In genomic region chr12:85831327-85831990, GRCh38 we compare ENCODE assay signal across 28 cellular contexts. TPM values are rescaled to one million over a fixed set of nuclear protein-coding genes. Genes with fewer than 3 reads are reported as not detected.
"Had no signal": no experiment of that assay in that cellular context is flagged by ENCODE, and none has a peak within 500 bp of the region (broad histone marks: within the 10 kb centered on the region; RNA-seq: fewer than 3 reads in every experiment).

No MANE protein-coding gene starts in this region.

- H3K27me3 ChIP-seq: cardiac muscle cell, esophagus muscularis mucosa, gastroesophageal sphincter, right lobe of liver, stomach, transverse colon, uterus had no signal

- DNase-seq: activated CD4-positive, alpha-beta T cell treated with anti-CD3 and anti-CD28 coated beads, Interleukin-2, amount 10 ng/mL, durations not matched to agents 7 days and 5 days; activated CD4-positive, CD25-positive, alpha-beta regulatory T cell treated with anti-CD3 and anti-CD28 coated beads, Interleukin-2, amount 50 U/mL, for 72 hours; activated CD8-positive, alpha-beta memory T cell treated with anti-CD3 and anti-CD28 coated beads, Interleukin-2, amount 10 ng/mL, durations not matched to agents 7 days and 5 days; activated CD8-positive, alpha-beta T cell treated with anti-CD3 and anti-CD28 coated beads for 36 hours; activated effector memory CD4-positive, alpha-beta T cell treated with anti-CD3 and anti-CD28 coated beads, Interleukin-2, amount 50 U/mL, for 16 hours; activated naive CD4-positive, alpha-beta T cell treated with anti-CD3 and anti-CD28 coated beads, Interleukin-2, amount 10 ng/mL, durations not matched to agents 7 days and 5 days; activated T-cell treated with anti-CD3 and anti-CD28 coated beads for 4 hours; effector memory CD4-positive, alpha-beta T cell; head of caudate nucleus; hypothalamus; left colon; natural killer cell; right lobe of liver; stimulated activated CD4-positive, alpha-beta T cell treated with anti-CD3 and anti-CD28 coated beads, Interleukin-2, amount 100 ng/mL, for 24 hours; stomach; T-helper 1 cell; transverse colon; uterus; WERI-Rb-1 had no signal

- H3K36me3 ChIP-seq: cardiac muscle cell, esophagus muscularis mucosa, gastroesophageal sphincter, right lobe of liver, stomach, transverse colon, uterus, WERI-Rb-1 had no signal

- H3K27ac Mint-ChIP-seq: activated CD4-positive, alpha-beta T cell treated with anti-CD3 and anti-CD28 coated beads, Interleukin-2, amount 10 ng/mL, durations not matched to agents 7 days and 5 days; activated CD8-positive, alpha-beta memory T cell treated with anti-CD3 and anti-CD28 coated beads, Interleukin-2, amount 10 ng/mL, durations not matched to agents 7 days and 5 days; activated CD8-positive, alpha-beta T cell treated with anti-CD3 and anti-CD28 coated beads for 36 hours; activated naive CD4-positive, alpha-beta T cell treated with anti-CD3 and anti-CD28 coated beads, Interleukin-2, amount 10 ng/mL, durations not matched to agents 7 days and 5 days; mesothelial cell of epicardium; natural killer cell; progenitor cell of endocrine pancreas; stimulated activated effector memory CD8-positive, alpha-beta T cell treated with anti-CD3 and anti-CD28 coated beads, Interleukin-12 subunit alpha, Interleukin-12 subunit beta, amount 100 ng/mL, for 72 hours had no signal

- H3K4me1 ChIP-seq: right lobe of liver, uterus had no signal

- ATAC-seq: activated CD8-positive, alpha-beta memory T cell treated with anti-CD3 and anti-CD28 coated beads, Interleukin-2, amount 10 ng/mL, durations not matched to agents 7 days and 5 days; activated CD8-positive, alpha-beta T cell treated with anti-CD3 and anti-CD28 coated beads for 36 hours; gastroesophageal sphincter; left colon; natural killer cell; right lobe of liver; stimulated activated effector memory CD8-positive, alpha-beta T cell treated with anti-CD3 and anti-CD28 coated beads, Interleukin-12 subunit alpha, Interleukin-12 subunit beta, amount 100 ng/mL, for 72 hours had no signal

- H3K4me1 Mint-ChIP-seq: activated CD4-positive, alpha-beta T cell treated with anti-CD3 and anti-CD28 coated beads, Interleukin-2, amount 10 ng/mL, durations not matched to agents 7 days and 5 days; activated CD8-positive, alpha-beta memory T cell treated with anti-CD3 and anti-CD28 coated beads, Interleukin-2, amount 10 ng/mL, durations not matched to agents 7 days and 5 days; activated naive CD4-positive, alpha-beta T cell treated with anti-CD3 and anti-CD28 coated beads, Interleukin-2, amount 10 ng/mL, durations not matched to agents 7 days and 5 days; stimulated activated effector memory CD8-positive, alpha-beta T cell treated with anti-CD3 and anti-CD28 coated beads, Interleukin-12 subunit alpha, Interleukin-12 subunit beta, amount 100 ng/mL, for 72 hours had no signal

- H3K4me3 ChIP-seq: cardiac muscle cell, esophagus muscularis mucosa, gastroesophageal sphincter, right lobe of liver, skin epidermis, stomach, transverse colon, uterus had no signal

- H3K9me3 Mint-ChIP-seq: activated CD4-positive, alpha-beta T cell treated with anti-CD3 and anti-CD28 coated beads, Interleukin-2, amount 10 ng/mL, durations not matched to agents 7 days and 5 days; activated CD8-positive, alpha-beta T cell treated with anti-CD3 and anti-CD28 coated beads for 36 hours; activated naive CD4-positive, alpha-beta T cell treated with anti-CD3 and anti-CD28 coated beads, Interleukin-2, amount 10 ng/mL, durations not matched to agents 7 days and 5 days had no signal

- H3K9me3 ChIP-seq: esophagus muscularis mucosa, gastroesophageal sphincter, right lobe of liver, stomach, transverse colon, uterus had no signal

- H3K4me3 Mint-ChIP-seq: activated CD4-positive, alpha-beta T cell treated with anti-CD3 and anti-CD28 coated beads, Interleukin-2, amount 10 ng/mL, durations not matched to agents 7 days and 5 days; activated CD8-positive, alpha-beta memory T cell treated with anti-CD3 and anti-CD28 coated beads, Interleukin-2, amount 10 ng/mL, durations not matched to agents 7 days and 5 days; activated CD8-positive, alpha-beta T cell treated with anti-CD3 and anti-CD28 coated beads for 36 hours; activated naive CD4-positive, alpha-beta T cell treated with anti-CD3 and anti-CD28 coated beads, Interleukin-2, amount 10 ng/mL, durations not matched to agents 7 days and 5 days; mesothelial cell of epicardium; natural killer cell; stimulated activated effector memory CD8-positive, alpha-beta T cell treated with anti-CD3 and anti-CD28 coated beads, Interleukin-12 subunit alpha, Interleukin-12 subunit beta, amount 100 ng/mL, for 72 hours had no signal

- H3K27ac ChIP-seq: cardiac muscle cell, esophagus muscularis mucosa, gastroesophageal sphincter, right lobe of liver, skin epidermis, stomach, transverse colon, WERI-Rb-1 had no signal

- H3K27me3 Mint-ChIP-seq: activated CD8-positive, alpha-beta memory T cell treated with anti-CD3 and anti-CD28 coated beads, Interleukin-2, amount 10 ng/mL, durations not matched to agents 7 days and 5 days; activated CD8-positive, alpha-beta T cell treated with anti-CD3 and anti-CD28 coated beads for 36 hours; progenitor cell of endocrine pancreas had no signal

- H3K36me3 Mint-ChIP-seq: activated CD8-positive, alpha-beta memory T cell treated with anti-CD3 and anti-CD28 coated beads, Interleukin-2, amount 10 ng/mL, durations not matched to agents 7 days and 5 days; activated naive CD4-positive, alpha-beta T cell treated with anti-CD3 and anti-CD28 coated beads, Interleukin-2, amount 10 ng/mL, durations not matched to agents 7 days and 5 days; mesothelial cell of epicardium; natural killer cell; stimulated activated effector memory CD8-positive, alpha-beta T cell treated with anti-CD3 and anti-CD28 coated beads, Interleukin-12 subunit alpha, Interleukin-12 subunit beta, amount 100 ng/mL, for 72 hours had no signal

RNA-seq across cellular contexts. Expression of gene RASSF9, which starts 4.8 kb away (rescaled TPM):
- total RNA-seq: activated CD4-positive, alpha-beta T cell treated with anti-CD3 and anti-CD28 coated beads, Interleukin-2, amount 10 ng/mL, durations not matched to agents 7 days and 5 days; activated CD8-positive, alpha-beta memory T cell treated with anti-CD3 and anti-CD28 coated beads, Interleukin-2, amount 10 ng/mL, durations not matched to agents 7 days and 5 days; activated CD8-positive, alpha-beta T cell treated with anti-CD3 and anti-CD28 coated beads for 36 hours; natural killer cell had no signal

RNA-seq across cellular contexts. Expression of gene NTS, which starts 42.6 kb away (rescaled TPM):
- total RNA-seq: activated CD4-positive, alpha-beta T cell treated with anti-CD3 and anti-CD28 coated beads, Interleukin-2, amount 10 ng/mL, durations not matched to agents 7 days and 5 days; activated CD8-positive, alpha-beta memory T cell treated with anti-CD3 and anti-CD28 coated beads, Interleukin-2, amount 10 ng/mL, durations not matched to agents 7 days and 5 days; activated CD8-positive, alpha-beta T cell treated with anti-CD3 and anti-CD28 coated beads for 36 hours; chondrocyte; mesothelial cell of epicardium; natural killer cell; osteocyte; transverse colon had no signal
